19 cellular contexts compared by ENCODE assay signal in genomic region chr4:177391287-177391686, GRCh38.
"Had no signal": no experiment of that assay in that cellular context is flagged by ENCODE, and none has a peak within 500 bp of the region (broad histone marks: within the 10 kb centered on the region; RNA-seq: fewer than 3 reads in every experiment).

No MANE protein-coding gene starts in this region.

- H3K4me3 Mint-ChIP-seq: activated CD8-positive, alpha-beta memory T cell treated with anti-CD3 and anti-CD28 coated beads, Interleukin-2, amount 10 ng/mL, durations not matched to agents 7 days and 5 days; activated naive CD4-positive, alpha-beta T cell treated with anti-CD3 and anti-CD28 coated beads, Interleukin-2, amount 50 U/mL, for 24 hours; neural crest cell; T-helper 2 cell treated with Interferon-gamma antibody and Interleukin-4, amounts not matched to agents 5 μg/mL and 100 μg/mL, for 36 hours had no signal

- H3K27me3 Mint-ChIP-seq: activated naive CD4-positive, alpha-beta T cell treated with anti-CD3 and anti-CD28 coated beads, Interleukin-2, amount 50 U/mL, for 24 hours had no signal

- H3K27ac Mint-ChIP-seq: activated CD8-positive, alpha-beta memory T cell treated with anti-CD3 and anti-CD28 coated beads, Interleukin-2, amount 10 ng/mL, durations not matched to agents 7 days and 5 days; activated naive CD4-positive, alpha-beta T cell treated with anti-CD3 and anti-CD28 coated beads, Interleukin-2, amount 50 U/mL, for 24 hours; T-helper 2 cell treated with Interferon-gamma antibody and Interleukin-4, amounts not matched to agents 5 μg/mL and 100 μg/mL, for 36 hours had no signal

- H2AFZ ChIP-seq: parathyroid adenoma had no signal

- H3K36me3 Mint-ChIP-seq: activated naive CD4-positive, alpha-beta T cell treated with anti-CD3 and anti-CD28 coated beads, Interleukin-2, amount 50 U/mL, for 24 hours had no signal

- H3K4me1 ChIP-seq: body of pancreas, colonic mucosa, esophagus muscularis mucosa, parathyroid adenoma, sigmoid colon had no signal

- H3K9ac ChIP-seq: parathyroid adenoma had no signal

- H3K4me3 ChIP-seq: body of pancreas, colonic mucosa, esophagus muscularis mucosa, sigmoid colon had no signal

- H3K9me3 ChIP-seq: body of pancreas, colonic mucosa, esophagus muscularis mucosa, sigmoid colon had no signal

- H3K4me1 Mint-ChIP-seq: neural crest cell had no signal

- H3K9me3 Mint-ChIP-seq: activated naive CD4-positive, alpha-beta T cell treated with anti-CD3 and anti-CD28 coated beads, Interleukin-2, amount 50 U/mL, for 24 hours; neural crest cell; T-helper 2 cell treated with Interferon-gamma antibody and Interleukin-4, amounts not matched to agents 5 μg/mL and 100 μg/mL, for 36 hours had no signal

- H3K27ac ChIP-seq: body of pancreas, colonic mucosa, esophagus muscularis mucosa, parathyroid adenoma, sigmoid colon had no signal

- DNase-seq: activated CD4-positive, alpha-beta T cell treated with anti-CD3 and anti-CD28 coated beads, Interleukin-2, amount 50 U/mL, for 4 hours; activated CD8-positive, alpha-beta memory T cell treated with anti-CD3 and anti-CD28 coated beads, Interleukin-2, amount 10 ng/mL, durations not matched to agents 7 days and 5 days; activated effector memory CD4-positive, alpha-beta T cell treated with anti-CD3 and anti-CD28 coated beads, Interleukin-2, amount 50 U/mL, for 16 hours; activated T-cell treated with anti-CD3 and anti-CD28 coated beads, Interleukin-2, amount 50 U/mL, for 1 hour; amniotic stem cell; body of pancreas; central memory CD4-positive, alpha-beta T cell; colonic mucosa; foreskin fibroblast; hippocampal formation; mesendoderm; sigmoid colon; stimulated activated CD4-positive, alpha-beta T cell treated with anti-CD3 and anti-CD28 coated beads, Interleukin-12 subunit alpha, Interleukin-12 subunit beta, amount 100 ng/mL, for 4 hours; stimulated activated CD4-positive, alpha-beta T cell treated with anti-CD3 and anti-CD28 coated beads, Interleukin-2, amount 100 ng/mL, for 24 hours had no signal

- H3K27me3 ChIP-seq: body of pancreas, colonic mucosa, esophagus muscularis mucosa, sigmoid colon had no signal

- H3K36me3 ChIP-seq: colonic mucosa, esophagus muscularis mucosa, sigmoid colon had no signal

- H3K79me2 ChIP-seq: parathyroid adenoma had no signal
